ENCODE assay signal across 16 cellular contexts in genomic region chr12:113907446-113908180, GRCh38. TPM values are rescaled to one million over a fixed set of nuclear protein-coding genes. Genes with fewer than 3 reads are reported as not detected.
DNase-seq lines count a peak whose midpoint lies in the region; ATAC-seq and TF ChIP-seq lines count a peak whose summit lies in the region.
"Had no signal": no experiment of that assay in that cellular context is flagged by ENCODE, and none has a peak within 500 bp of the region (broad histone marks: within the 10 kb centered on the region; RNA-seq: fewer than 3 reads in every experiment).

No MANE protein-coding gene starts in this region.

- no peak overlapping the region for H2BK12ac ChIP-seq in H9 (ENCODE audit: insufficient read length, low read depth, low read length)

- H2BK120ac ChIP-seq in H9 (ENCODE audit: low read depth, low read length, poor library complexity, severe bottlenecking): no peak overlapping the region

- no peak overlapping the region for H4K8ac ChIP-seq in H9 (replicated peaks; ENCODE audit: insufficient read length, low read depth, low read length)

- H3K18ac ChIP-seq in H9 (ENCODE audit: insufficient read length, low read depth, low read length): no peak overlapping the region

- no peak overlapping the region for H3K23ac ChIP-seq in H9 (ENCODE audit: insufficient read length, low read depth, low read length)

- no peak overlapping the region for H2BK5ac ChIP-seq in H9 (ENCODE audit: insufficient read length, low read length)

- no peaks in the 10 kb centered on the region for H3K79me2 ChIP-seq in H9 (ENCODE audit: insufficient read depth, low read length)

- no peak for DNase-seq in H9
- no peak for DNase-seq in WTC11 (ENCODE audit: low spot score)
- no peak for DNase-seq in nephron progenitor cell
- no peak for DNase-seq in SKM-1 treated with dmso at 0.1 percent for 144 hours (lab: John Stamatoyannopoulos, UW; ENCODE audit: unreplicated experiment)
- DNase-seq in activated T-cell treated with anti-CD3 and anti-CD28 coated beads for 4 hours: no peak
- DNase-seq: Caco-2; CD4-positive, CD25-positive, alpha-beta regulatory T cell; CD8-positive, alpha-beta T cell; DMS153; DND-41; GOT3; H7 had no signal

- H2AK5ac ChIP-seq in H9 (ENCODE audit: insufficient read length, low read length): no peak overlapping the region

- ATAC-seq in WTC11: no peak
- ATAC-seq in HG03521 (IDR thresholded peaks at IDR 0.05; ENCODE audit: unreplicated experiment): no peak
- ATAC-seq: CD8-positive, alpha-beta T cell; HCT116 had no signal

- no peak overlapping the region for H2AFZ ChIP-seq in H9 (ENCODE audit: low read length)

- H3K36me3 Mint-ChIP-seq in H9 (ENCODE audit: insufficient read depth in 1 of 3, low read depth in 3 of 3) (peaks cover 2 to 33% (median 15%) of the 10 kb centered on the region in 3 experiments; a peak in 5 of 7 replicates), WTC11 (peaks cover 20% of the 10 kb centered on the region), nephron progenitor cell (ENCODE audit: low read depth) (peaks cover 38% of the 10 kb centered on the region)

- no peak for TF ChIP-seq CTCF in H9 (conservative IDR thresholded peaks at IDR 0.05)
- no peak for TF ChIP-seq CTCF in WTC11 (IDR thresholded peaks at IDR 0.05)
- TF ChIP-seq CTCF in nephron progenitor cell (IDR thresholded peaks at IDR 0.05): no peak

- no peak overlapping the region for H3K4me3 Mint-ChIP-seq in H9
- H3K4me3 Mint-ChIP-seq in WTC11: no peak overlapping the region
- no peak overlapping the region for H3K4me3 Mint-ChIP-seq in nephron progenitor cell
- H3K4me3 Mint-ChIP-seq: CD4-positive, CD25-positive, alpha-beta regulatory T cell; CD8-positive, alpha-beta T cell had no signal

- no peak overlapping the region for H2BK15ac ChIP-seq in H9 (ENCODE audit: low read depth, low read length)

- H3K4ac ChIP-seq in H9 (ENCODE audit: low read depth, low read length): no peak overlapping the region

- no peak overlapping the region for H4K5ac ChIP-seq in H9 (ENCODE audit: insufficient read length, low read depth, low read length)

- no peak overlapping the region for H2BK20ac ChIP-seq in H9 (ENCODE audit: low read depth, low read length, poor library complexity, severe bottlenecking)

- no peaks in the 10 kb centered on the region for H3K23me2 ChIP-seq in H9 (ENCODE audit: insufficient read length, low read depth, low read length, poor library complexity, severe bottlenecking)

- no peak overlapping the region for H3K56ac ChIP-seq in H9 (ENCODE audit: insufficient read length, low read depth, low read length)

- no peak overlapping the region for H4K91ac ChIP-seq in H9 (ENCODE audit: insufficient read length, low read depth, low read length)

- H3K27me3 ChIP-seq in BLaER1: no peaks in the 10 kb centered on the region
- H3K27me3 ChIP-seq in H9 (ENCODE audit: insufficient read depth, low read length): no peaks in the 10 kb centered on the region

- no peaks in the 10 kb centered on the region for H3K79me1 ChIP-seq in H9 (ENCODE audit: insufficient read depth, low read depth, low read length, poor library complexity, severe bottlenecking)

- WGBS in H9 (ENCODE audit: extremely low coverage, insufficient read length, low lambda C conversion rate): no CpG with 5 or more reads among the region's 11 CpGs

- no peaks in the 10 kb centered on the region for H3K27me3 Mint-ChIP-seq in H9 (ENCODE audit: low read depth)
- no peaks in the 10 kb centered on the region for H3K27me3 Mint-ChIP-seq in WTC11 (ENCODE audit: low read depth)
- peaks cover under 1% of the 10 kb centered on the region for H3K27me3 Mint-ChIP-seq in nephron progenitor cell (ENCODE audit: low read depth, poor library complexity)
- H3K27me3 Mint-ChIP-seq: CD4-positive, CD25-positive, alpha-beta regulatory T cell had no signal

- H3K27ac ChIP-seq in BLaER1: peak overlapping the region; percentile 70; the same call in 1 of the 2 replicates
- no peak overlapping the region for H3K27ac ChIP-seq in H9 (ENCODE audit: insufficient read length, low read depth, low read length)
- H3K27ac ChIP-seq: C4-2B had no signal

- H3K4me1 Mint-ChIP-seq in H9: peaks cover 4 to 15% of the 10 kb centered on the region in 2 experiments
- no peaks in the 10 kb centered on the region for H3K4me1 Mint-ChIP-seq in WTC11
- peaks cover 7% of the 10 kb centered on the region for H3K4me1 Mint-ChIP-seq in nephron progenitor cell

- H3T11ph ChIP-seq in H9 (ENCODE audit: low read length): no peak overlapping the region

- H3K4me1 ChIP-seq in BLaER1: peaks cover 73% of the 10 kb centered on the region
- no peaks in the 10 kb centered on the region for H3K4me1 ChIP-seq in H9 (ENCODE audit: insufficient read depth, low read length)
- H3K4me1 ChIP-seq: Caco-2 had no signal

- peak overlapping the region in 2 of 3 experiments; percentile 19 to 58; a peak in 3 of 7 replicates for H3K27ac Mint-ChIP-seq in H9
- 0 out of 2 replicates have a peak overlapping the region, but pooled peaks have one; percentile 20 for H3K27ac Mint-ChIP-seq in WTC11
- peak overlapping the region; percentile 72 for H3K27ac Mint-ChIP-seq in nephron progenitor cell
- H3K27ac Mint-ChIP-seq: CD8-positive, alpha-beta T cell had no signal

- CTCF ChIA-PET in WTC11 (lab: Charles Lee): interaction anchor here (1.4 kb wide), 1 partner anchor 28 kb away, joined by 3 read pairs; no protein-coding TSS in a partner anchor

- H3K36me3 ChIP-seq in BLaER1: peaks cover 60% of the 10 kb centered on the region

- H3K9me3 Mint-ChIP-seq in H9 (no peaks in the 10 kb centered on the region), WTC11 (no peaks in the 10 kb centered on the region), nephron progenitor cell (no peaks in the 10 kb centered on the region)
- H3K9me3 Mint-ChIP-seq: CD4-positive, CD25-positive, alpha-beta regulatory T cell; CD8-positive, alpha-beta T cell had no signal

- H4K20me1 ChIP-seq in BLaER1 (no peaks in the 10 kb centered on the region), H9 (ENCODE audit: control insufficient read depth, insufficient read depth, insufficient read length) (no peaks in the 10 kb centered on the region)

- no peak overlapping the region for H3K4me3 ChIP-seq in BLaER1

- no peak overlapping the region for H3K4me2 ChIP-seq in BLaER1
- H3K4me2 ChIP-seq in H9 (ENCODE audit: insufficient read depth, insufficient read length, low read length): no peak overlapping the region

- H3K14ac ChIP-seq in H9 (ENCODE audit: insufficient read depth, low read length): no peak overlapping the region

- H3K9me3 ChIP-seq in BLaER1: 0 out of 2 replicates have a peak, but pooled peaks cover 4% of the 10 kb centered on the region
- H3K9me3 ChIP-seq in H9 (ENCODE audit: control insufficient read depth, low read depth, low read length): no peaks in the 10 kb centered on the region
- H3K9me3 ChIP-seq: Caco-2 had no signal

- POLR2A ChIA-PET in WTC11 (lab: Charles Lee): no interaction called here

- H3K9ac ChIP-seq in BLaER1 (no peak overlapping the region), H9 (ENCODE audit: extremely low read depth, insufficient read length, low read length) (no peak overlapping the region)

TF ChIP-seq in WTC11, 78 proteins besides CTCF, POLR2A, EP300 and RAD21:
- no peak for TF ChIP-seq USF2 (CRISPR knock-in tag; IDR thresholded peaks at IDR 0.05)
- TF ChIP-seq, protein P1, sequence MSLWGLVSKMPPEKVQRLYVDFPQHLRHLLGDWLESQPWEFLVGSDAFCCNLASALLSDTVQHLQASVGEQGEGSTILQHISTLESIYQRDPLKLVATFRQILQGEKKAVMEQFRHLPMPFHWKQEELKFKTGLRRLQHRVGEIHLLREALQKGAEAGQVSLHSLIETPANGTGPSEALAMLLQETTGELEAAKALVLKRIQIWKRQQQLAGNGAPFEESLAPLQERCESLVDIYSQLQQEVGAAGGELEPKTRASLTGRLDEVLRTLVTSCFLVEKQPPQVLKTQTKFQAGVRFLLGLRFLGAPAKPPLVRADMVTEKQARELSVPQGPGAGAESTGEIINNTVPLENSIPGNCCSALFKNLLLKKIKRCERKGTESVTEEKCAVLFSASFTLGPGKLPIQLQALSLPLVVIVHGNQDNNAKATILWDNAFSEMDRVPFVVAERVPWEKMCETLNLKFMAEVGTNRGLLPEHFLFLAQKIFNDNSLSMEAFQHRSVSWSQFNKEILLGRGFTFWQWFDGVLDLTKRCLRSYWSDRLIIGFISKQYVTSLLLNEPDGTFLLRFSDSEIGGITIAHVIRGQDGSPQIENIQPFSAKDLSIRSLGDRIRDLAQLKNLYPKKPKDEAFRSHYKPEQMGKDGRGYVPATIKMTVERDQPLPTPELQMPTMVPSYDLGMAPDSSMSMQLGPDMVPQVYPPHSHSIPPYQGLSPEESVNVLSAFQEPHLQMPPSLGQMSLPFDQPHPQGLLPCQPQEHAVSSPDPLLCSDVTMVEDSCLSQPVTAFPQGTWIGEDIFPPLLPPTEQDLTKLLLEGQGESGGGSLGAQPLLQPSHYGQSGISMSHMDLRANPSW (CRISPR knock-in tag; conservative IDR thresholded peaks at IDR 0.05; ENCODE audit: low read depth): no peak
- no peak for TF ChIP-seq SOX15 (CRISPR knock-in tag; IDR thresholded peaks at IDR 0.05)
- no peak for TF ChIP-seq MXD4 (CRISPR knock-in tag; IDR thresholded peaks at IDR 0.05; ENCODE audit: borderline replicate concordance)

RNA-seq across cellular contexts. Expression of gene RBM19, which starts 58.5 kb away (rescaled TPM):
- total RNA-seq in H9 (2021) (32.2 and 33.1 TPM in 2 replicates), WTC11 (2021) (41.2 to 60.1 TPM (median 42.0 TPM) in 3 replicates)

Comparison
In these comparisons a context has a peak if more than half of its experiments do, and no peak if none do; other contexts are left out.
1. H3K27ac Mint-ChIP-seq: peak in every context shown above with its lines; median percentile 72 in nephron progenitor cell; 38 in H9; 20 in WTC11.